Comparison of ENCODE assay signal across 8 cellular contexts in the genomic region with DNA sequence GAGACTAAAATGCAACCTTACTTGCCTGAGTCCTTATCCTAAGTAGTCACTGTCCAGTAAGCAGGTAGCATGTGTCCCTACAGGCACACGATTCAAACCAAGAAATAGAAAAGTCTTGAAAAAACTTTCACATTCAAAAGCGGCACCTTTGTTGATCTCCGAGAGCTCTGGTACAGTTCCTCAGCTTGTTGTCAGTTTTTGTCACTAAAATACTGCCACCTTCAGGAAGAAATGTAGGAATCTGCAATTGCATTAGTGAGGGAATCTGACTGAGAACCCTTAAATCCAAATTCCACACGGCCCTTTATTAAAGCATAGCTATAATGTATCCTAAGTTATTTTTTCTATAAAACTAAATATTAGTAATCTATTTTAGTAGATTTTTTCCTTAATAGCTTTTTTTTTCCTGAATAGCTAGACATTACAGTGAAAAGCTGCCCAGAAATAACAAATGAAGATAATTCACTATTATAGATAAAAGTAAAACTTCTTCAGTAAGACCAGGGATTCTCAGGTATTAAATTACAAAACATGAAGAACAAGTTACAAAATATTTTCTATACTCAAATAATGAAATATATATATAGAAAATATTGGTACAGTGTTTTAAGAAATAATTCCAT. TPM values are rescaled to one million over a fixed set of nuclear protein-coding genes. Genes with fewer than 3 reads are reported as not detected.
DNase-seq lines count a peak whose midpoint lies in the region; ATAC-seq, FAIRE-seq and TF ChIP-seq lines count a peak whose summit lies in the region.

No MANE protein-coding gene starts in this region.

- H4K20me1 ChIP-seq in K562 (replicated peaks; ENCODE audit: control insufficient read depth, insufficient read depth, low read length) = no peaks in the 10 kb centered on the region

- no peaks in the 10 kb centered on the region for H3K4me1 ChIP-seq in K562 (replicated peaks in 1 of 2; ENCODE audit: control insufficient read depth in 2 of 2, insufficient read depth in 2 of 2, low read length in 2 of 2)

- 2% methylated on average over 4 of the region's 4 CpGs for WGBS in K562 (ENCODE audit: insufficient coverage, low coverage, missing lambda C conversion rate)

- H3K36me3 Mint-ChIP-seq in stimulated activated naive B cell treated with anti-CD40 and anti-IgM and Interleukin-4, amounts not matched to agents 10 μg/mL and 1 μg/mL and 100 μg/mL, for 72 hours = no peaks in the 10 kb centered on the region
- no peaks in the 10 kb centered on the region for H3K36me3 Mint-ChIP-seq in activated T-helper 1 cell treated with anti-CD3 and anti-CD28 coated beads, Interleukin-12 subunit alpha, Interleukin-12 subunit beta, Interleukin-2, Interleukin-4 antibody, amounts not matched to agents 30 ng/mL and 10 ng/mL and 1 ng/mL, durations not matched to agents 14 hours and 24 hours and 36 hours (ENCODE audit: low read depth)

- H3K4me1 Mint-ChIP-seq in stimulated activated naive B cell treated with anti-CD40 and anti-IgM and Interleukin-4, amounts not matched to agents 10 μg/mL and 1 μg/mL and 100 μg/mL, for 72 hours = peaks cover 7 to 17% of the 10 kb centered on the region in 2 donors
- peaks cover 5% of the 10 kb centered on the region for H3K4me1 Mint-ChIP-seq in activated T-helper 1 cell treated with anti-CD3 and anti-CD28 coated beads, Interleukin-12 subunit alpha, Interleukin-12 subunit beta, Interleukin-2, Interleukin-4 antibody, amounts not matched to agents 30 ng/mL and 10 ng/mL and 1 ng/mL, durations not matched to agents 14 hours and 24 hours and 36 hours (ENCODE audit: low read depth)

- no peak overlapping the region for H3K4me2 ChIP-seq in K562 (ENCODE audit: insufficient read depth, low read length)

- H3K27me3 Mint-ChIP-seq in stimulated activated naive B cell treated with anti-CD40 and anti-IgM and Interleukin-4, amounts not matched to agents 10 μg/mL and 1 μg/mL and 100 μg/mL, for 72 hours = peaks cover 3 to 5% of the 10 kb centered on the region in 2 donors
- peaks cover 37% of the 10 kb centered on the region for H3K27me3 Mint-ChIP-seq in activated T-helper 1 cell treated with anti-CD3 and anti-CD28 coated beads, Interleukin-12 subunit alpha, Interleukin-12 subunit beta, Interleukin-2, Interleukin-4 antibody, amounts not matched to agents 30 ng/mL and 10 ng/mL and 1 ng/mL, durations not matched to agents 14 hours and 24 hours and 36 hours (ENCODE audit: insufficient read depth)

- CTCF ChIA-PET in K562 (lab: Yijun Ruan, JAX; ENCODE audit: low intra/inter-chr PET ratio) = interaction anchor here (1.3 kb wide), 1 partner anchor 186 kb away, joined by 3 read pairs; no protein-coding TSS in a partner anchor

- no peaks in the 10 kb centered on the region for H3K36me3 ChIP-seq in K562 (ENCODE audit: control insufficient read depth, insufficient read depth, low read length)

- no peaks in the 10 kb centered on the region for H3K9me3 ChIP-seq in K562 (replicated peaks; ENCODE audit: control insufficient read depth, insufficient read depth, low read depth, low read length)

- TF ChIP-seq POLR2A in K562 (conservative IDR thresholded peaks at IDR 0.05) = no peak

- peak overlapping the region; percentile 74 for H2AFZ ChIP-seq in K562 (ENCODE audit: low read depth, low read length)

- peak; percentile 85 for FAIRE-seq in K562 (lab: Jason Lieb, UNC)

- POLR2A ChIA-PET in K562 (lab: Yijun Ruan, JAX) = interaction anchor here (0.6 to 1.1 kb wide), 2 partner anchors 53 to 186 kb away, joined by 3 to 4 read pairs; no protein-coding TSS in a partner anchor

- peak; percentile 54 to 65 for TF ChIP-seq RAD21 in K562 (CRISPR knock-in tag; conservative IDR thresholded peaks at IDR 0.05 in 1 of 2, IDR thresholded peaks at IDR 0.05 in 1 of 2)

- intact Hi-C loops in K562 (cut with micrococcal nuclease) = loop anchor here (2.0 kb wide), 2 partner anchors 150 to 184 kb away; no protein-coding TSS in a partner anchor
- intact Hi-C loops in activated T-helper 1 cell treated with anti-CD3 and anti-CD28 coated beads, Interleukin-12 subunit alpha, Interleukin-12 subunit beta, Interleukin-2, Interleukin-4 antibody, amounts not matched to agents 30 ng/mL and 10 ng/mL and 1 ng/mL, durations not matched to agents 14 hours and 24 hours and 36 hours (cut with micrococcal nuclease) = loop anchor here (1.0 kb wide), 2 partner anchors 149 to 185 kb away; no protein-coding TSS in a partner anchor

- H3K79me2 ChIP-seq in K562 (ENCODE audit: control insufficient read depth, insufficient read depth, low read length) = no peaks in the 10 kb centered on the region

- no TSS peak for BruUV-seq in K562 (replicated peaks; lab: Mats Ljungman, UMichigan)

- ATAC-seq in GM19397 (IDR thresholded peaks at IDR 0.05; ENCODE audit: unreplicated experiment) = peak; percentile 73
- ATAC-seq in HG03432 (IDR thresholded peaks at IDR 0.05; ENCODE audit: unreplicated experiment) = peak; percentile 78
- peak; percentile 79 for ATAC-seq in K562
- ATAC-seq in stimulated activated naive B cell treated with anti-CD40 and anti-IgM and Interleukin-4, amounts not matched to agents 10 μg/mL and 1 μg/mL and 100 μg/mL, for 72 hours (replicated peaks) = peak; percentile 52 to 77

- no peak overlapping the region for H3K27ac Mint-ChIP-seq in stimulated activated naive B cell treated with anti-CD40 and anti-IgM and Interleukin-4, amounts not matched to agents 10 μg/mL and 1 μg/mL and 100 μg/mL, for 72 hours
- H3K27ac Mint-ChIP-seq in activated T-helper 1 cell treated with anti-CD3 and anti-CD28 coated beads, Interleukin-12 subunit alpha, Interleukin-12 subunit beta, Interleukin-2, Interleukin-4 antibody, amounts not matched to agents 30 ng/mL and 10 ng/mL and 1 ng/mL, durations not matched to agents 14 hours and 24 hours and 36 hours = no peak overlapping the region

- TF ChIP-seq CTCF in K562 (IDR thresholded peaks at IDR 0.05 in 2 of 3, conservative IDR thresholded peaks at IDR 0.05 in 1 of 3; ENCODE audit: insufficient read depth in 2 of 3, low read depth in 1 of 3, low read length in 3 of 3) = peak; percentile 36 to 68 (median 48); a peak in 5 of 6 replicates

- no peak overlapping the region for H3K27ac ChIP-seq in K562 (ENCODE audit: extremely low read depth, low read depth, low read length)

- H3K9ac ChIP-seq in K562 (ENCODE audit: insufficient read depth in 1 of 2, low read depth in 2 of 2, low read length in 2 of 2) = no peak overlapping the region

- in situ Hi-C loops in K562 (cut with MboI) = no loop called here

- DNase-seq in ELF-1 (ENCODE audit: low read depth, low spot score) = peak; percentile 18
- peak; percentile 83 for DNase-seq in NCI-H82 (lab: John Stamatoyannopoulos, UW)
- DNase-seq in K562 (ENCODE audit: extremely low read depth in 1 of 4, low spot score in 3 of 4) = peak in 3 of 4 experiments; percentile 6 to 46 (median 17)
- peak; percentile 92 for DNase-seq in inferior parietal cortex (ENCODE audit: extremely low spot score)
- no peak for DNase-seq in stimulated activated naive B cell treated with anti-CD40 and anti-IgM and Interleukin-4, amounts not matched to agents 10 μg/mL and 1 μg/mL and 100 μg/mL, for 72 hours
- DNase-seq in activated T-helper 1 cell treated with anti-CD3 and anti-CD28 coated beads, Interleukin-12 subunit alpha, Interleukin-12 subunit beta, Interleukin-2, Interleukin-4 antibody, amounts not matched to agents 30 ng/mL and 10 ng/mL and 1 ng/mL, durations not matched to agents 14 hours and 24 hours and 36 hours (ENCODE audit: low spot score) = no peak

- H3K27me3 ChIP-seq in K562 (ENCODE audit: control insufficient read depth in 2 of 2, insufficient read depth in 2 of 2, low read length in 2 of 2) = no peaks in the 10 kb centered on the region

- no peaks in the 10 kb centered on the region for H3K9me1 ChIP-seq in K562 (ENCODE audit: control insufficient read depth, insufficient read depth, low read length)

- no peak for TF ChIP-seq EP300 in K562 (IDR thresholded peaks at IDR 0.05; ENCODE audit: low read length)

- peak overlapping the region; percentile 73 to 78 for H3K4me3 Mint-ChIP-seq in stimulated activated naive B cell treated with anti-CD40 and anti-IgM and Interleukin-4, amounts not matched to agents 10 μg/mL and 1 μg/mL and 100 μg/mL, for 72 hours
- H3K4me3 Mint-ChIP-seq in activated T-helper 1 cell treated with anti-CD3 and anti-CD28 coated beads, Interleukin-12 subunit alpha, Interleukin-12 subunit beta, Interleukin-2, Interleukin-4 antibody, amounts not matched to agents 30 ng/mL and 10 ng/mL and 1 ng/mL, durations not matched to agents 14 hours and 24 hours and 36 hours = no peak overlapping the region

- H3K9me3 Mint-ChIP-seq in stimulated activated naive B cell treated with anti-CD40 and anti-IgM and Interleukin-4, amounts not matched to agents 10 μg/mL and 1 μg/mL and 100 μg/mL, for 72 hours = no peaks in the 10 kb centered on the region
- no peaks in the 10 kb centered on the region for H3K9me3 Mint-ChIP-seq in activated T-helper 1 cell treated with anti-CD3 and anti-CD28 coated beads, Interleukin-12 subunit alpha, Interleukin-12 subunit beta, Interleukin-2, Interleukin-4 antibody, amounts not matched to agents 30 ng/mL and 10 ng/mL and 1 ng/mL, durations not matched to agents 14 hours and 24 hours and 36 hours

- H3K4me3 ChIP-seq in K562 = no peak overlapping the region

RNA-seq across cellular contexts. Expression of gene CCDC54, which starts 44.0 kb away (rescaled TPM):
- not detected in 2 replicates for total RNA-seq in K562 (2011; cell fraction: chromatin; rRNA removed; ENCODE audit: low replicate concordance)
- not detected in 2 replicates for total RNA-seq in K562 (2011; cell fraction: nucleolus; rRNA removed)
- total RNA-seq in K562 (2011; cell fraction: nucleoplasm; rRNA removed) = not detected in 2 replicates
- total RNA-seq in K562 (2014; rRNA removed) (not detected in 2 replicates), K562 (2014; rRNA removed; fragmentation: Illumina TruSeq; extraction: Trizol) (not detected in 2 replicates), K562 (2015; rRNA removed; fragmentation: Illumina TruSeq; extraction: Trizol) (not detected in 2 replicates), K562 (2021) (not detected in 2 replicates)
- polyA plus RNA-seq in K562 (2011; rRNA removed) (not detected in 2 replicates), K562 (2014; fragmentation: Illumina TruSeq; extraction: Trizol) (not detected in 2 replicates), K562 (2014; fragmentation: Nextera tagmentation; extraction: Ambion mirVana) (not detected), K562 (2014; rRNA removed) (not detected in 2 replicates)
- polyA plus RNA-seq in K562 (2011; cell fraction: cytosol; rRNA removed) = not detected in 2 replicates
- polyA plus RNA-seq in K562 (2011; cell fraction: nucleus; rRNA removed) = not detected in 2 replicates
- not detected in 2 replicates for polyA plus RNA-seq in K562 (2012)
- polyA minus RNA-seq in K562 (2011; rRNA and poly(A)+ RNA removed) = not detected in 2 replicates
- not detected in 2 replicates for polyA minus RNA-seq in K562 (2011; cell fraction: cytosol; rRNA and poly(A)+ RNA removed)
- polyA minus RNA-seq in K562 (2011; cell fraction: nucleus; rRNA and poly(A)+ RNA removed) = not detected in 2 replicates
- total RNA-seq in activated T-helper 1 cell treated with anti-CD3 and anti-CD28 coated beads, Interleukin-12 subunit alpha, Interleukin-12 subunit beta, Interleukin-2, Interleukin-4 antibody, amounts not matched to agents 30 ng/mL and 10 ng/mL and 1 ng/mL, durations not matched to agents 14 hours and 24 hours and 36 hours = not detected in 2 replicates

Comparison
In these comparisons a context has a peak if more than half of its experiments do, and no peak if none do; other contexts are left out.
1. DNase-seq: peak in ELF-1 (single experiment), NCI-H82 (single experiment), K562 (3 of 4) and inferior parietal cortex (single experiment); none in stimulated activated naive B cell treated with anti-CD40 and anti-IgM and Interleukin-4, amounts not matched to agents 10 μg/mL and 1 μg/mL and 100 μg/mL, for 72 hours (single experiment) and activated T-helper 1 cell treated with anti-CD3 and anti-CD28 coated beads, Interleukin-12 subunit alpha, Interleukin-12 subunit beta, Interleukin-2, Interleukin-4 antibody, amounts not matched to agents 30 ng/mL and 10 ng/mL and 1 ng/mL, durations not matched to agents 14 hours and 24 hours and 36 hours (single experiment).
2. Peak in every context shown above with its lines, with median percentiles within 50 percentile points of each other: ATAC-seq.